ENCODE assay signal across 29 cellular contexts in the genomic region with DNA sequence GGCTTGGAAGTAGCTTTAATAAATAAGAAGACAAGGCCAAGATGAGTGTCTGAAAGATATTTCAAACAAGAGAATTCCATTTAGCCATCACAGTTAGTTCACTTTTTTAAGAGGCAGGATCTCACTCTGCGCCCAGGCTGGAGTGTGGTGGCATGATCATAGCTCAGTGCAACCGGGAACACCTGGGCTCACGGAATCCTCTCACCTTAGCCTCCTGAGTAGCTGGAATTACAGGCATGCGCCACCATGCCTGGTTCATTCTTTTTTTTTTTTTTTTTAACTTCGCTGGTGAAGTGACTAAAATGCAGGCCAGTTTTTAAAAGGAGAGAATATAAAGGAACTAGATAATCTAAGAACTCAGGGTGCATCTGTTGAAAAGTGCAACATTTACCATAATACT.
"Had no signal": no experiment of that assay in that cellular context is flagged by ENCODE, and none has a peak within 500 bp of the region (broad histone marks: within the 10 kb centered on the region; RNA-seq: fewer than 3 reads in every experiment).

No MANE protein-coding gene starts in this region.

- H3K4me3 ChIP-seq: neural progenitor cell, ovary, psoas muscle, right lobe of liver, sigmoid colon, suprapubic skin, testis, tibial artery, transverse colon, upper lobe of left lung, vagina had no signal

- H3K36me3 Mint-ChIP-seq: natural killer cell; neural progenitor cell; stimulated activated memory B cell treated with anti-CD40 and anti-IgM and Interleukin-4, amounts not matched to agents 10 μg/mL and 1 μg/mL and 100 μg/mL, for 72 hours had no signal

- DNase-seq: natural killer cell; occipital lobe; ovary; posterior cingulate gyrus; right cardiac atrium; right lobe of liver; sigmoid colon; small intestine; stimulated activated CD4-positive, alpha-beta T cell treated with anti-CD3 and anti-CD28 coated beads, Interleukin-15, amount 100 ng/mL, for 24 hours; stimulated activated CD4-positive, alpha-beta T cell treated with anti-CD3 and anti-CD28 coated beads, Interleukin-2, amount 100 ng/mL, for 24 hours; stimulated activated CD4-positive, alpha-beta T cell treated with anti-CD3 and anti-CD28 coated beads, Interleukin-2, amount 100 ng/mL, for 48 hours; stimulated activated CD4-positive, alpha-beta T cell treated with anti-CD3 and anti-CD28 coated beads, Interleukin-4, amount 100 ng/mL, for 24 hours; stimulated activated naive CD4-positive, alpha-beta T cell; stimulated activated naive CD8-positive, alpha-beta T cell treated with anti-CD3 and anti-CD28 coated beads, Interleukin-15, amount 100 ng/mL, for 72 hours; stimulated activated naive CD8-positive, alpha-beta T cell treated with anti-CD3 and anti-CD28 coated beads, Interleukin-15, Interleukin-2, amounts not matched to agents 100 U/mL and 50 U/mL, for 24 hours; substantia nigra; testis; tibial artery; transverse colon; upper lobe of left lung had no signal

- H3K36me3 ChIP-seq: neural progenitor cell, ovary, right lobe of liver, sigmoid colon, suprapubic skin, tibial artery, transverse colon, upper lobe of left lung, vagina had no signal

- FAIRE-seq: small intestine, urothelium cell line had no signal

- H3K27me3 Mint-ChIP-seq: stimulated activated memory B cell treated with anti-CD40 and anti-IgM and Interleukin-4, amounts not matched to agents 10 μg/mL and 1 μg/mL and 100 μg/mL, for 72 hours; stimulated activated naive CD8-positive, alpha-beta T cell treated with anti-CD3 and anti-CD28 coated beads, Interleukin-15, amount 100 ng/mL, for 72 hours had no signal

- ATAC-seq: natural killer cell; psoas muscle; right cardiac atrium; right lobe of liver; stimulated activated memory B cell treated with anti-CD40 and anti-IgM and Interleukin-4, amounts not matched to agents 10 μg/mL and 1 μg/mL and 100 μg/mL, for 72 hours; stimulated activated naive CD8-positive, alpha-beta T cell treated with anti-CD3 and anti-CD28 coated beads, Interleukin-15, amount 100 ng/mL, for 72 hours; stimulated activated naive CD8-positive, alpha-beta T cell treated with anti-CD3 and anti-CD28 coated beads, Interleukin-15, Interleukin-2, amounts not matched to agents 100 U/mL and 50 U/mL, for 24 hours had no signal

- H3K4me1 Mint-ChIP-seq: stimulated activated memory B cell treated with anti-CD40 and anti-IgM and Interleukin-4, amounts not matched to agents 10 μg/mL and 1 μg/mL and 100 μg/mL, for 72 hours; stimulated activated naive CD8-positive, alpha-beta T cell treated with anti-CD3 and anti-CD28 coated beads, Interleukin-15, amount 100 ng/mL, for 72 hours had no signal

- H3K9me3 ChIP-seq: ovary, psoas muscle, right lobe of liver, sigmoid colon, suprapubic skin, testis, tibial artery, transverse colon, upper lobe of left lung, vagina had no signal

- H3K27ac Mint-ChIP-seq: natural killer cell; nephron; neural progenitor cell; progenitor cell of endocrine pancreas; stimulated activated memory B cell treated with anti-CD40 and anti-IgM and Interleukin-4, amounts not matched to agents 10 μg/mL and 1 μg/mL and 100 μg/mL, for 72 hours; stimulated activated naive CD8-positive, alpha-beta T cell treated with anti-CD3 and anti-CD28 coated beads, Interleukin-15, amount 100 ng/mL, for 72 hours had no signal

- H3K27ac ChIP-seq: neural progenitor cell, ovary, parathyroid adenoma, psoas muscle, right lobe of liver, sigmoid colon, suprapubic skin, tibial artery, transverse colon, upper lobe of left lung, vagina had no signal

- H3K4me1 ChIP-seq: parathyroid adenoma, psoas muscle, right lobe of liver, tibial artery, transverse colon, vagina had no signal

- H3K4me3 Mint-ChIP-seq: natural killer cell; nephron; neural progenitor cell; stimulated activated memory B cell treated with anti-CD40 and anti-IgM and Interleukin-4, amounts not matched to agents 10 μg/mL and 1 μg/mL and 100 μg/mL, for 72 hours; stimulated activated naive CD8-positive, alpha-beta T cell treated with anti-CD3 and anti-CD28 coated beads, Interleukin-15, amount 100 ng/mL, for 72 hours had no signal

- H3K27me3 ChIP-seq: neural progenitor cell, ovary, right lobe of liver, sigmoid colon, suprapubic skin, testis, tibial artery, transverse colon, upper lobe of left lung, vagina had no signal

- H3K9me3 Mint-ChIP-seq: natural killer cell; nephron; neural progenitor cell; stimulated activated memory B cell treated with anti-CD40 and anti-IgM and Interleukin-4, amounts not matched to agents 10 μg/mL and 1 μg/mL and 100 μg/mL, for 72 hours had no signal
